In genomic region chr7:108127461-108127860, GRCh38 we compare ENCODE assay signal across 19 cellular contexts. TPM values are rescaled to one million over a fixed set of nuclear protein-coding genes. Genes with fewer than 3 reads are reported as not detected.
DNase-seq lines count a peak whose midpoint lies in the region; TF ChIP-seq lines count a peak whose summit lies in the region.
"Had no signal": no experiment of that assay in that cellular context is flagged by ENCODE, and none has a peak within 500 bp of the region (broad histone marks: within the 10 kb centered on the region; RNA-seq: fewer than 3 reads in every experiment).

No MANE protein-coding gene starts in this region.

- H2AFZ ChIP-seq in mammary epithelial cell (ENCODE audit: low read depth, low read length) (peak overlapping the region; percentile 79), trophoblast cell (ENCODE audit: insufficient read depth, low read length, poor library complexity) (no peak overlapping the region)

- H3K9ac ChIP-seq in mammary epithelial cell (ENCODE audit: insufficient read depth, low read length) (no peak overlapping the region), trophoblast cell (ENCODE audit: low read length) (no peak overlapping the region)

- H2AK5ac ChIP-seq in trophoblast cell (ENCODE audit: low read length) = no peak overlapping the region

- CTCF ChIA-PET in mammary epithelial cell (lab: Charles Lee; ENCODE audit: low non-redundant PET) = no interaction called here

- H2BK5ac ChIP-seq in trophoblast cell (ENCODE audit: low read depth, low read length, poor library complexity) = peak overlapping the region; percentile 7

- no peak overlapping the region for H3K23ac ChIP-seq in trophoblast cell (ENCODE audit: low read length)

- intact Hi-C loops in mammary epithelial cell (cut with micrococcal nuclease) (no loop called here), breast epithelium (cut with DNase I; ENCODE audit: low total_unique reads) (no loop called here)

- no peak overlapping the region for H4K8ac ChIP-seq in trophoblast cell (ENCODE audit: low read depth, low read length)

- DNase-seq in mammary epithelial cell = peak; percentile 61
- no peak for DNase-seq in breast epithelium (ENCODE audit: low spot score in 2 of 2)
- DNase-seq in epithelial cell of prostate (ENCODE audit: low read depth, low spot score) = peak; percentile 39
- DNase-seq in trophoblast cell = no peak
- no peak for DNase-seq in NCI-H2171 treated with DMSO at 0.1 percent for 48 hours (lab: John Stamatoyannopoulos, UW)
- no peak for DNase-seq in AG08396 (ENCODE audit: low spot score)
- DNase-seq in midbrain (lab: John Stamatoyannopoulos, UW) = no peak
- DNase-seq: 8988T; AML-193; Caco-2; CD4-positive, alpha-beta T cell; DMS153; DMS79; GDM1; GOT3; H9 had no signal

- H3K79me2 ChIP-seq in mammary epithelial cell (ENCODE audit: insufficient read depth, low read length) = no peaks in the 10 kb centered on the region
- H3K79me2 ChIP-seq in trophoblast cell (ENCODE audit: control insufficient read depth, insufficient read depth, low read length, poor library complexity) = no peaks in the 10 kb centered on the region

- H3K27me3 ChIP-seq in mammary epithelial cell (ENCODE audit: insufficient read depth, low read length) = no peaks in the 10 kb centered on the region
- H3K27me3 ChIP-seq in breast epithelium = no peaks in the 10 kb centered on the region
- H3K27me3 ChIP-seq in trophoblast cell (ENCODE audit: insufficient read depth, low read length) = no peaks in the 10 kb centered on the region

- H3K4ac ChIP-seq in trophoblast cell (ENCODE audit: low read depth, low read length) = no peak overlapping the region

- in situ Hi-C loops in mammary epithelial cell (cut with MboI; ENCODE audit: low sequenced_read_pairs in 2 of 2) = no loop called here

- H3K36me3 ChIP-seq in mammary epithelial cell (ENCODE audit: insufficient read depth, low read length) (no peaks in the 10 kb centered on the region), breast epithelium (no peaks in the 10 kb centered on the region), trophoblast cell (ENCODE audit: control insufficient read depth in 1 of 2, insufficient read depth in 2 of 2, low read length in 2 of 2) (no peaks in the 10 kb centered on the region)

- 62% methylated on average over 5 of the region's 5 CpGs for WGBS in mammary epithelial cell (ENCODE audit: low coverage, missing lambda C conversion rate)
- no CpG with 5 or more reads among the region's 5 CpGs for WGBS in trophoblast cell (ENCODE audit: extremely low coverage, insufficient coverage, insufficient read length)

- no TSS peak for BruUV-seq in mammary epithelial cell (replicated peaks; lab: Mats Ljungman, UMichigan)

- peak overlapping the region; percentile 40 for H2BK120ac ChIP-seq in trophoblast cell (ENCODE audit: insufficient read depth, low read length, poor library complexity)

- H2BK12ac ChIP-seq in trophoblast cell (ENCODE audit: low read length) = peak overlapping the region; percentile 33

- no peak for TF ChIP-seq POLR2A in breast epithelium (IDR thresholded peaks at IDR 0.05)

- H4K20me1 ChIP-seq in mammary epithelial cell (ENCODE audit: insufficient read depth, low read length) = no peaks in the 10 kb centered on the region

- TF ChIP-seq CTCF in mammary epithelial cell (conservative IDR thresholded peaks at IDR 0.05 in 1 of 2, IDR thresholded peaks at IDR 0.05 in 1 of 2; ENCODE audit: extremely low read depth in 1 of 2, insufficient read depth in 1 of 2, low read depth in 1 of 2, low read length in 2 of 2) = no peak
- no peak for TF ChIP-seq CTCF in breast epithelium (IDR thresholded peaks at IDR 0.05)

- H4K12ac ChIP-seq in trophoblast cell (ENCODE audit: low read depth, low read length) = no peak overlapping the region

- peaks cover 27% of the 10 kb centered on the region for H3K4me1 ChIP-seq in mammary epithelial cell (ENCODE audit: insufficient read depth, low read length)
- H3K4me1 ChIP-seq in breast epithelium = no peaks in the 10 kb centered on the region
- peaks cover 11% of the 10 kb centered on the region in 2 experiments for H3K4me1 ChIP-seq in trophoblast cell (ENCODE audit: control insufficient read depth in 1 of 2, insufficient read depth in 2 of 2, low read length in 2 of 2)

- H3K4me3 ChIP-seq in mammary epithelial cell (replicated peaks in 1 of 3; ENCODE audit: insufficient read depth in 1 of 3, low read depth in 2 of 3, low read length in 3 of 3) (no peak overlapping the region), breast epithelium (no peak overlapping the region), trophoblast cell (ENCODE audit: low read depth, low read length) (no peak overlapping the region)

- no peaks in the 10 kb centered on the region for H3K9me3 ChIP-seq in mammary epithelial cell (replicated peaks; ENCODE audit: insufficient read depth, low read length)
- H3K9me3 ChIP-seq in breast epithelium = no peaks in the 10 kb centered on the region
- H3K9me3 ChIP-seq in trophoblast cell (ENCODE audit: insufficient read depth, low read depth, low read length) = peaks cover 2% of the 10 kb centered on the region
- H3K9me3 ChIP-seq: Caco-2 had no signal

- dilution Hi-C loops in mammary epithelial cell (cut with HindIII; ENCODE audit: low sequenced_read_pairs) = no loop called here

- peaks cover 8% of the 10 kb centered on the region for H3K79me1 ChIP-seq in trophoblast cell (ENCODE audit: low read length)

- H3K18ac ChIP-seq in trophoblast cell (ENCODE audit: low read length) = peak overlapping the region; percentile 15

- no peak overlapping the region for H3K27ac ChIP-seq in mammary epithelial cell (ENCODE audit: insufficient read depth, low read depth, low read length)
- no peak overlapping the region for H3K27ac ChIP-seq in breast epithelium
- no peak overlapping the region for H3K27ac ChIP-seq in epithelial cell of prostate
- peak overlapping the region; percentile 52 for H3K27ac ChIP-seq in trophoblast cell (ENCODE audit: low read depth, low read length)
- H3K27ac ChIP-seq: C4-2B had no signal

- no peak overlapping the region for H3K14ac ChIP-seq in trophoblast cell (ENCODE audit: low read length)

- H4K91ac ChIP-seq in trophoblast cell (ENCODE audit: low read depth, low read length) = peak overlapping the region; percentile 24

- H3K4me2 ChIP-seq in mammary epithelial cell (ENCODE audit: insufficient read depth, low read depth, low read length) = no peak overlapping the region
- peak overlapping the region; percentile 0 for H3K4me2 ChIP-seq in trophoblast cell (ENCODE audit: low read length)

RNA-seq across cellular contexts. Expression of gene LAMB4, which starts 2.7 kb away (rescaled TPM):
- total RNA-seq in mammary epithelial cell (1 to 10 TPM in 1 of 2 donors, under 1 TPM in 1; 0.09 to 1.0 TPM), breast epithelium (under 1 TPM; 0.29 to 0.98 (median 0.48) TPM)
- 0.27 TPM for polyA plus RNA-seq in mammary epithelial cell
- polyA minus RNA-seq in mammary epithelial cell = 0.93 TPM
- 0.56 and 0.85 TPM in 2 replicates for polyA plus RNA-seq in trophoblast cell (2013)
- total RNA-seq: Daoy, H9, HepG2 had no signal

Comparison
In these comparisons a context has a peak if more than half of its experiments do, and no peak if none do; other contexts are left out.
1. DNase-seq: peak in mammary epithelial cell (single experiment) and epithelial cell of prostate (single experiment); none in breast epithelium (0 of 2), trophoblast cell (0 of 2), NCI-H2171 treated with DMSO at 0.1 percent for 48 hours (single experiment), AG08396 (single experiment) and midbrain (single experiment).